18 cellular contexts compared by ENCODE assay signal in the genomic region with DNA sequence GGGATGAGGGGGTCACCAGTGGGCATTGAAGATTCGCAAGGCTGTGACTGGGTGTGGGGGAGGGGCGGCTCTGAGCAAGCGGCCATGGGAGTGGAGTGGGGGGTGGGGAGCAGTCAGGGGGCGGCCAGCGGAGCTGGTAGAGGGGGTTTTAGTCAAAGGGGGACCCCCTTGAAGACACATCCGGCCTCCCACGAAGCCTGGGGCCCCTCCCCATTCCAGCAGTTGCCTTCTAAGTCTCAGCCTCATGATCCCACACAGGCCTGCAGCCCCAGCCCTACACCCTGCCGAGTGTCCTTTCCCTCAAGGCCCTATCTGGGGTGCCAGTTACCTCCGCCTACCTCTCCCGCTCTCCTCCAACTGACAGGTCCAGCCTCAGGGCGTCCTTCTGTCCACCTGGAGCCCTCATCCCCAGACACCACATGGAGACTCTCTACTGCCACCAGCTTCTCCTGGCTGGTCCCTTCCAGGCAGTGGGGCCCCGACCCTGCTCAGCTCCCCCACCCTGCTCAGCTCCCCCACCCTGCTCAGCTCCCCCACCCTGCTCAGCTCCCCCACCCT.
"Had no signal": no experiment of that assay in that cellular context is flagged by ENCODE, and none has a peak within 500 bp of the region (broad histone marks: within the 10 kb centered on the region; RNA-seq: fewer than 3 reads in every experiment).

No MANE protein-coding gene starts in this region.

- H3K27ac ChIP-seq: colonic mucosa, foreskin keratinocyte, neutrophil, parathyroid adenoma, spleen, tibial nerve, WERI-Rb-1 had no signal

- H3K79me2 ChIP-seq: parathyroid adenoma had no signal

- H3K9me3 Mint-ChIP-seq: central memory CD8-positive, alpha-beta T cell had no signal

- ATAC-seq: activated naive CD8-positive, alpha-beta T cell treated with anti-CD3 and anti-CD28 coated beads, Interleukin-2, amount 50 U/mL, for 24 hours; foreskin keratinocyte; left ventricle myocardium superior had no signal

- H3K27me3 ChIP-seq: colonic mucosa, neutrophil, tibial nerve had no signal

- H3K4me1 ChIP-seq: colonic mucosa, foreskin keratinocyte, parathyroid adenoma, spleen, tibial nerve had no signal

- H3K4me3 Mint-ChIP-seq: activated naive CD4-positive, alpha-beta T cell treated with anti-CD3 and anti-CD28 coated beads, Interleukin-2, amount 10 ng/mL, durations not matched to agents 7 days and 5 days; activated naive CD8-positive, alpha-beta T cell treated with anti-CD3 and anti-CD28 coated beads, Interleukin-2, amount 50 U/mL, for 24 hours; brain; central memory CD8-positive, alpha-beta T cell had no signal

- H3K9me3 ChIP-seq: colonic mucosa, neutrophil had no signal

- H3K27me3 Mint-ChIP-seq: brain had no signal

- H2AFZ ChIP-seq: parathyroid adenoma had no signal

- H3K36me3 Mint-ChIP-seq: activated naive CD4-positive, alpha-beta T cell treated with anti-CD3 and anti-CD28 coated beads, Interleukin-2, amount 10 ng/mL, durations not matched to agents 7 days and 5 days; brain had no signal

- H3K4me3 ChIP-seq: colonic mucosa, spleen, tibial nerve had no signal

- H3K4me1 Mint-ChIP-seq: activated naive CD4-positive, alpha-beta T cell treated with anti-CD3 and anti-CD28 coated beads, Interleukin-2, amount 10 ng/mL, durations not matched to agents 7 days and 5 days; activated naive CD8-positive, alpha-beta T cell treated with anti-CD3 and anti-CD28 coated beads, Interleukin-2, amount 50 U/mL, for 24 hours; brain; central memory CD8-positive, alpha-beta T cell had no signal

- H3K27ac Mint-ChIP-seq: activated naive CD4-positive, alpha-beta T cell treated with anti-CD3 and anti-CD28 coated beads, Interleukin-2, amount 10 ng/mL, durations not matched to agents 7 days and 5 days; activated naive CD8-positive, alpha-beta T cell treated with anti-CD3 and anti-CD28 coated beads, Interleukin-2, amount 50 U/mL, for 24 hours; activated T-helper 2 cell treated with anti-CD3 and anti-CD28 coated beads, Interferon-gamma antibody, Interleukin-2, Interleukin-4, amounts not matched to agents 10 μg/mL and 5 μg/mL and 100 μg/mL, durations not matched to agents 14 hours and 24 hours and 36 hours had no signal

- DNase-seq: activated CD4-positive, alpha-beta T cell treated with anti-CD3 and anti-CD28 coated beads for 1 hour; activated naive CD4-positive, alpha-beta T cell treated with anti-CD3 and anti-CD28 coated beads, Interleukin-2, amount 10 ng/mL, durations not matched to agents 7 days and 5 days; activated naive CD8-positive, alpha-beta T cell treated with anti-CD3 and anti-CD28 coated beads, Interleukin-2, amount 50 U/mL, for 24 hours; anterior cingulate cortex; colonic mucosa; foreskin keratinocyte; hippocampal formation; kidney glomerular epithelial cell; left ventricle myocardium superior; stimulated activated naive CD4-positive, alpha-beta T cell treated with Interleukin-2 at 50 U/mL for 16 hours; WERI-Rb-1 had no signal

- H3K36me3 ChIP-seq: colonic mucosa, neutrophil, spleen, tibial nerve, WERI-Rb-1 had no signal
